1 cellular context compared by ENCODE assay signal in genomic region chr22:21780259-21780658, GRCh38.
TF ChIP-seq lines count a peak whose summit lies in the region.

No MANE protein-coding gene starts in this region.

TF ChIP-seq in K562, 482 proteins besides CTCF, POLR2A, EP300 and RAD21 (continued from another document):
- TF ChIP-seq MLX (CRISPR knock-in tag; conservative IDR thresholded peaks at IDR 0.05) (0 out of 4 replicates have a peak, but pooled peaks of 1 of the 2 experiments have one; percentile 66), SRF (CRISPR knock-in tag; IDR thresholded peaks at IDR 0.05) (no peak), ZNF217 (CRISPR knock-in tag; IDR thresholded peaks at IDR 0.05) (no peak), RAD51 (IDR thresholded peaks at IDR 0.05; ENCODE audit: borderline replicate concordance, low read depth) (no peak), E2F1 (CRISPR knock-in tag; IDR thresholded peaks at IDR 0.05) (0 out of 2 replicates have a peak, but pooled peaks have one; percentile 47), FOXA3 (CRISPR knock-in tag; conservative IDR thresholded peaks at IDR 0.05 in 1 of 2, IDR thresholded peaks at IDR 0.05 in 1 of 2) (peak in 1 of 2 experiments; percentile 71; a peak in 1 of 4 replicates), ZSCAN32 (CRISPR knock-in tag; IDR thresholded peaks at IDR 0.05) (no peak), ATF3 (IDR thresholded peaks at IDR 0.05) (no peak), ATF3 (CRISPR knock-in tag; conservative IDR thresholded peaks at IDR 0.05) (0 out of 2 replicates have a peak, but pooled peaks have one; percentile 39), STAT6 (CRISPR knock-in tag; IDR thresholded peaks at IDR 0.05) (peak; percentile 85; the same call in 1 of the 2 replicates), HMGXB4 (CRISPR knock-in tag; IDR thresholded peaks at IDR 0.05) (0 out of 2 replicates have a peak, but pooled peaks have one; percentile 25), ZNF644 (tag; IDR thresholded peaks at IDR 0.05; ENCODE audit: low read depth) (no peak), ZSCAN29 (IDR thresholded peaks at IDR 0.05) (no peak)
